ENCODE assay signal across 36 cellular contexts in the genomic region with DNA sequence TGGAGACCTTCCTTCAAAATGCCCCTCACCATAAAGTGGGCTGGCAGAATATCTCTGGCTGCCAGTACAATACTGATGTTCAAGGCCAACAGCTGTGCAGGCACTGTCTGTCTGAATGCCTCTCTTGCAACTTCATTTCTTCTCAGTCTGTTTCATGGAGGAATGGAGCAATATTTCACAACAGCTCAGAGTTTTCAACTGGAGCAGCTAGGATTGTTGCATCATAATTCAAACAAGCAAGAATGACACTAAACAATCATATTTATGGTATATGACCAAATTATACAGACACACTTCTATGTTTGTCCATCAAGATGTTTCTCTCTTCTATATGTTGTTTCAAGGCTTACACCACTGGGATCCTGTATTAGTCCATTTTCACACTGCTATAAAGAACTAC.
"Had no signal": no experiment of that assay in that cellular context is flagged by ENCODE, and none has a peak within 500 bp of the region (broad histone marks: within the 10 kb centered on the region; RNA-seq: fewer than 3 reads in every experiment).

No MANE protein-coding gene starts in this region.

- H3K27ac Mint-ChIP-seq: activated CD4-positive, alpha-beta memory T cell treated with anti-CD3 and anti-CD28 coated beads for 36 hours; activated CD4-positive, alpha-beta T cell treated with anti-CD3 and anti-CD28 coated beads for 36 hours; activated naive CD4-positive, alpha-beta T cell treated with anti-CD3 and anti-CD28 coated beads, Interleukin-2, amount 10 ng/mL, durations not matched to agents 7 days and 5 days; activated naive CD8-positive, alpha-beta T cell; activated naive CD8-positive, alpha-beta T cell treated with anti-CD3 and anti-CD28 coated beads, Interleukin-2, amount 50 U/mL, for 24 hours; WTC11 had no signal

- H3K4me3 Mint-ChIP-seq: activated CD4-positive, alpha-beta memory T cell treated with anti-CD3 and anti-CD28 coated beads for 36 hours; activated CD4-positive, alpha-beta T cell treated with anti-CD3 and anti-CD28 coated beads for 36 hours; activated naive CD4-positive, alpha-beta T cell treated with anti-CD3 and anti-CD28 coated beads, Interleukin-2, amount 10 ng/mL, durations not matched to agents 7 days and 5 days; activated naive CD8-positive, alpha-beta T cell; activated naive CD8-positive, alpha-beta T cell treated with anti-CD3 and anti-CD28 coated beads, Interleukin-2, amount 50 U/mL, for 24 hours; WTC11 had no signal

- ATAC-seq: activated CD4-positive, alpha-beta T cell treated with anti-CD3 and anti-CD28 coated beads for 36 hours; activated CD4-positive, CD25-positive, alpha-beta regulatory T cell treated with anti-CD3 and anti-CD28 coated beads, Interleukin-2, amount 50 U/mL, for 24 hours; activated naive CD8-positive, alpha-beta T cell treated with anti-CD3 and anti-CD28 coated beads, Interleukin-2, amount 50 U/mL, for 24 hours; Panc1; WTC11 had no signal

- H3K27me3 ChIP-seq: brain microvascular endothelial cell, SJCRH30 had no signal

- DNase-seq: activated CD4-positive, alpha-beta memory T cell treated with anti-CD3 and anti-CD28 coated beads for 36 hours; activated CD4-positive, alpha-beta T cell treated with anti-CD3 and anti-CD28 coated beads for 36 hours; activated CD4-positive, alpha-beta T cell treated with anti-CD3 and anti-CD28 coated beads, Interleukin-2, amount 50 U/mL, for 1 hour; activated CD8-positive, alpha-beta memory T cell treated with anti-CD3 and anti-CD28 coated beads, Interleukin-2, amount 50 U/mL, for 4 hours; activated effector memory CD4-positive, alpha-beta T cell treated with Interleukin-2 at 50 U/mL for 16 hours; activated naive CD4-positive, alpha-beta T cell treated with anti-CD3 and anti-CD28 coated beads, Interleukin-2, amount 10 ng/mL, durations not matched to agents 7 days and 5 days; activated naive CD8-positive, alpha-beta T cell treated with anti-CD3 and anti-CD28 coated beads, Interleukin-2, amount 50 U/mL, for 24 hours; activated T-cell treated with anti-CD3 and anti-CD28 coated beads for 4 hours; activated T-cell treated with anti-CD3 and anti-CD28 coated beads, Interleukin-2, amount 50 U/mL, for 48 hours; amniotic stem cell; aorta; brain microvascular endothelial cell; central memory CD4-positive, alpha-beta T cell; MM.1S; NCI-H1092 treated with DMSO at 0.1 percent for 48 hours; NCI-H1417; NCI-H146; NCI-H187; NCI-H2029 treated with DMSO at 0.1 percent for 48 hours; NCI-H2107; NCI-H2171; NCI-H510A; NCI-H526; NCI-H748 treated with DMSO at 0.1 percent for 48 hours; NK-92 treated with Interleukin-12 subunit alpha and Interleukin-12 subunit beta, amount 100 ng/mL, for 24 hours; SHP77; SJCRH30; T1000 had no signal

- H3K9ac ChIP-seq: KMS-11 had no signal

- FAIRE-seq: colon, TTC549 had no signal

- H3K4me1 Mint-ChIP-seq: activated CD4-positive, alpha-beta T cell treated with anti-CD3 and anti-CD28 coated beads for 36 hours; activated naive CD4-positive, alpha-beta T cell treated with anti-CD3 and anti-CD28 coated beads, Interleukin-2, amount 10 ng/mL, durations not matched to agents 7 days and 5 days; activated naive CD8-positive, alpha-beta T cell treated with anti-CD3 and anti-CD28 coated beads, Interleukin-2, amount 50 U/mL, for 24 hours had no signal

- H3K9me3 ChIP-seq: SJCRH30 had no signal

- H3K4me2 ChIP-seq: KMS-11 had no signal

- H3K4me1 ChIP-seq: SJCRH30 had no signal

- H3K36me3 Mint-ChIP-seq: activated CD4-positive, alpha-beta memory T cell treated with anti-CD3 and anti-CD28 coated beads for 36 hours; activated naive CD4-positive, alpha-beta T cell treated with anti-CD3 and anti-CD28 coated beads, Interleukin-2, amount 10 ng/mL, durations not matched to agents 7 days and 5 days; activated naive CD8-positive, alpha-beta T cell; WTC11 had no signal

- H3K4me3 ChIP-seq: SJCRH30, SK-N-MC had no signal

- H3K36me3 ChIP-seq: brain microvascular endothelial cell, SJCRH30 had no signal

- H3K27ac ChIP-seq: brain microvascular endothelial cell, KMS-11, SJCRH30, SK-N-MC had no signal

- H3K9me3 Mint-ChIP-seq: activated CD4-positive, alpha-beta memory T cell treated with anti-CD3 and anti-CD28 coated beads for 36 hours; activated naive CD4-positive, alpha-beta T cell treated with anti-CD3 and anti-CD28 coated beads, Interleukin-2, amount 10 ng/mL, durations not matched to agents 7 days and 5 days; activated naive CD8-positive, alpha-beta T cell treated with anti-CD3 and anti-CD28 coated beads, Interleukin-2, amount 50 U/mL, for 24 hours had no signal

- H3K27me3 Mint-ChIP-seq: activated naive CD8-positive, alpha-beta T cell; activated naive CD8-positive, alpha-beta T cell treated with anti-CD3 and anti-CD28 coated beads, Interleukin-2, amount 50 U/mL, for 24 hours had no signal
